8 cellular contexts compared by ENCODE assay signal in genomic region chr4:31053451-31053850, GRCh38.
"Had no signal": no experiment of that assay in that cellular context is flagged by ENCODE, and none has a peak within 500 bp of the region (broad histone marks: within the 10 kb centered on the region; RNA-seq: fewer than 3 reads in every experiment).

No MANE protein-coding gene starts in this region.

- H3K9me3 Mint-ChIP-seq: GM23338, H9 had no signal

- ATAC-seq: GM23338, HepG2, K562 had no signal

- H3K27ac Mint-ChIP-seq: GM23338, H9, HFFc6 had no signal

- H3K4me3 ChIP-seq: GM23338, K562 had no signal

- H2AFZ ChIP-seq: GM23338 had no signal

- H3K4me1 Mint-ChIP-seq: GM23338 had no signal

- H3K27ac ChIP-seq: HL-60 had no signal

- DNase-seq: H9, HCEC 1CT, HFFc6, KG1 had no signal

- H3K4me3 Mint-ChIP-seq: GM23338, H9, HFFc6 had no signal

- H3K4me2 ChIP-seq: GM23338 had no signal
